ENCODE assay signal across 14 cellular contexts in genomic region chr22:17334054-17334453, GRCh38. TPM values are rescaled to one million over a fixed set of nuclear protein-coding genes. Genes with fewer than 3 reads are reported as not detected.
"Had no signal": no experiment of that assay in that cellular context is flagged by ENCODE, and none has a peak within 500 bp of the region (broad histone marks: within the 10 kb centered on the region; RNA-seq: fewer than 3 reads in every experiment).

No MANE protein-coding gene starts in this region.

- H3K27ac ChIP-seq: breast epithelium, heart left ventricle, left ventricle myocardium inferior, vagina had no signal

- H3K4me3 Mint-ChIP-seq: activated CD4-positive, alpha-beta memory T cell treated with anti-CD3 and anti-CD28 coated beads for 36 hours; activated T-cell treated with anti-CD3 and anti-CD28 coated beads, Interleukin-2, amount 50 U/mL, for 4 hours; memory B cell; natural killer cell; T-helper 2 cell treated with Interferon-gamma antibody and Interleukin-4, amounts not matched to agents 5 μg/mL and 100 μg/mL, for 36 hours had no signal

- H3K27ac Mint-ChIP-seq: activated CD4-positive, alpha-beta memory T cell treated with anti-CD3 and anti-CD28 coated beads for 36 hours; memory B cell; natural killer cell; T-helper 2 cell treated with Interferon-gamma antibody and Interleukin-4, amounts not matched to agents 5 μg/mL and 100 μg/mL, for 36 hours had no signal

- H3K36me3 ChIP-seq: breast epithelium, heart left ventricle, left ventricle myocardium inferior, vagina had no signal

- H3K4me3 ChIP-seq: breast epithelium, heart left ventricle, left ventricle myocardium inferior, vagina had no signal

- H3K9me3 Mint-ChIP-seq: activated CD4-positive, alpha-beta memory T cell treated with anti-CD3 and anti-CD28 coated beads for 36 hours; activated T-cell treated with anti-CD3 and anti-CD28 coated beads, Interleukin-2, amount 50 U/mL, for 4 hours; memory B cell; natural killer cell; T-helper 2 cell treated with Interferon-gamma antibody and Interleukin-4, amounts not matched to agents 5 μg/mL and 100 μg/mL, for 36 hours had no signal

- H3K4me1 Mint-ChIP-seq: natural killer cell had no signal

- H3K36me3 Mint-ChIP-seq: activated CD4-positive, alpha-beta memory T cell treated with anti-CD3 and anti-CD28 coated beads for 36 hours; memory B cell; natural killer cell had no signal

- H3K27me3 ChIP-seq: heart left ventricle, vagina had no signal

- H3K9me3 ChIP-seq: breast epithelium, heart left ventricle, left ventricle myocardium inferior had no signal

- H3K27me3 Mint-ChIP-seq: memory B cell had no signal

- DNase-seq: activated CD4-positive, alpha-beta memory T cell treated with anti-CD3 and anti-CD28 coated beads for 36 hours; activated gamma-delta T cell treated with Interleukin-2 at 50 U/mL for 16 hours; activated T-cell treated with anti-CD3 and anti-CD28 coated beads, Interleukin-2, amount 50 U/mL, for 4 hours; heart left ventricle; islet precursor cell; left ventricle myocardium inferior; natural killer cell; stimulated activated CD4-positive, alpha-beta T cell treated with anti-CD3 and anti-CD28 coated beads, Interleukin-2, amount 100 ng/mL, for 48 hours; stimulated activated naive CD4-positive, alpha-beta T cell treated with Interleukin-2 at 50 U/mL for 16 hours had no signal

- H3K4me1 ChIP-seq: breast epithelium, vagina had no signal

RNA-seq across cellular contexts. Expression of gene CECR2, which starts 35.2 kb away (rescaled TPM):
- total RNA-seq: activated CD4-positive, alpha-beta memory T cell treated with anti-CD3 and anti-CD28 coated beads for 36 hours; endothelial cell of umbilical vein had no signal
